ENCODE assay signal across 9 cellular contexts in the genomic region with DNA sequence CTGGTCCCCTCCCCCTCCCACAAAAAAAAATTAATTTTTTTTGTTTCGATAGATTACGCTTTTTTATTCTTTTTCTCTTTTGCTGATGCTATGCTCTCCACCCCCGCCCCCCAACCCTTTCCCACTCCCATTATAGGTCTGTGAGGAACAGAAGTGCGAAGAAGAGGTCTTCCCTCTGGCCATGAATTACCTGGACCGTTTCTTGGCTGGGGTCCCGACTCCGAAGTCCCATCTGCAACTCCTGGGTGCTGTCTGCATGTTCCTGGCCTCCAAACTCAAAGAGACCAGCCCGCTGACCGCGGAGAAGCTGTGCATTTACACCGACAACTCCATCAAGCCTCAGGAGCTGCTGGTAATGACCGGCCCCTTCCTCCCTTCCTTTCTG. TPM values are rescaled to one million over a fixed set of nuclear protein-coding genes. Genes with fewer than 3 reads are reported as not detected.
DNase-seq lines count a peak whose midpoint lies in the region; ATAC-seq and TF ChIP-seq lines count a peak whose summit lies in the region.
"Had no signal": no experiment of that assay in that cellular context is flagged by ENCODE, and none has a peak within 500 bp of the region (broad histone marks: within the 10 kb centered on the region; RNA-seq: fewer than 3 reads in every experiment).

No MANE protein-coding gene starts in this region.

- H3K79me2 ChIP-seq in ACC112 (ENCODE audit: control insufficient read depth, insufficient read depth, low read length, unreplicated experiment) (peaks cover 19% of the 10 kb centered on the region), KMS-11 (ENCODE audit: insufficient read depth, low read depth) (peaks cover 66% of the 10 kb centered on the region)

- no peak for ATAC-seq in effector memory CD8-positive, alpha-beta T cell (replicated peaks)
- no peak for ATAC-seq in natural killer cell treated with Interleukin-12 subunit alpha and Interleukin-12 subunit beta and Interleukin-15 and Interleukin-18, amount 100 ng/mL, for 72 hours
- ATAC-seq in GM18520 (IDR thresholded peaks at IDR 0.05; ENCODE audit: unreplicated experiment) = no peak
- no peak for ATAC-seq in GM18511 (IDR thresholded peaks at IDR 0.05; ENCODE audit: unreplicated experiment)

- H4K20me1 ChIP-seq in KMS-11 (ENCODE audit: insufficient read depth) = peaks cover 31% of the 10 kb centered on the region

- H3K4me2 ChIP-seq in KMS-11 = peak overlapping the region; percentile 93

- H2AFZ ChIP-seq in ACC112 (ENCODE audit: low read length, unreplicated experiment) (no peak overlapping the region), KMS-11 (ENCODE audit: low read depth) (no peak overlapping the region)

- peaks cover 46 to 56% of the 10 kb centered on the region in 2 donors for H3K4me1 Mint-ChIP-seq in effector memory CD8-positive, alpha-beta T cell (ENCODE audit: low read depth in 2 of 2)
- peaks cover 47 to 60% of the 10 kb centered on the region in 2 donors for H3K4me1 Mint-ChIP-seq in natural killer cell treated with Interleukin-12 subunit alpha and Interleukin-12 subunit beta and Interleukin-15 and Interleukin-18, amount 100 ng/mL, for 72 hours (ENCODE audit: low read depth in 2 of 2)

- H3K9me3 Mint-ChIP-seq in effector memory CD8-positive, alpha-beta T cell = no peaks in the 10 kb centered on the region
- no peaks in the 10 kb centered on the region for H3K9me3 Mint-ChIP-seq in natural killer cell treated with Interleukin-12 subunit alpha and Interleukin-12 subunit beta and Interleukin-15 and Interleukin-18, amount 100 ng/mL, for 72 hours

- peaks cover 32% of the 10 kb centered on the region for H3K4me1 ChIP-seq in ACC112 (ENCODE audit: control insufficient read depth, insufficient read depth, low read length, unreplicated experiment)
- H3K4me1 ChIP-seq in KMS-11 (ENCODE audit: low read depth, poor library complexity, severe bottlenecking) = peaks cover 29% of the 10 kb centered on the region

- H3K36me3 Mint-ChIP-seq in effector memory CD8-positive, alpha-beta T cell (ENCODE audit: insufficient read depth) = peaks cover 80% of the 10 kb centered on the region
- peaks cover 56% of the 10 kb centered on the region for H3K36me3 Mint-ChIP-seq in natural killer cell treated with Interleukin-12 subunit alpha and Interleukin-12 subunit beta and Interleukin-15 and Interleukin-18, amount 100 ng/mL, for 72 hours

- H3K27me3 Mint-ChIP-seq in effector memory CD8-positive, alpha-beta T cell = no peaks in the 10 kb centered on the region
- H3K27me3 Mint-ChIP-seq in natural killer cell treated with Interleukin-12 subunit alpha and Interleukin-12 subunit beta and Interleukin-15 and Interleukin-18, amount 100 ng/mL, for 72 hours = no peaks in the 10 kb centered on the region

- H3K27me3 ChIP-seq in ACC112 (ENCODE audit: insufficient read depth, low read length) = peaks cover 8% of the 10 kb centered on the region
- no peaks in the 10 kb centered on the region for H3K27me3 ChIP-seq in KMS-11 (ENCODE audit: insufficient read depth, low read depth)

- peak overlapping the region; percentile 98 for H3K4me3 ChIP-seq in ACC112 (ENCODE audit: low read depth, low read length)
- no peak overlapping the region for H3K4me3 ChIP-seq in KMS-11 (IDR thresholded peaks at IDR 0.05; ENCODE audit: insufficient read depth, low read depth, low read length)

- H3K27ac Mint-ChIP-seq in effector memory CD8-positive, alpha-beta T cell = peak overlapping the region; percentile 98 to 99
- H3K27ac Mint-ChIP-seq in natural killer cell treated with Interleukin-12 subunit alpha and Interleukin-12 subunit beta and Interleukin-15 and Interleukin-18, amount 100 ng/mL, for 72 hours = peak overlapping the region; percentile 93 to 94

- DNase-seq in effector memory CD8-positive, alpha-beta T cell = no peak
- no peak for DNase-seq in natural killer cell treated with Interleukin-12 subunit alpha and Interleukin-12 subunit beta and Interleukin-15 and Interleukin-18, amount 100 ng/mL, for 72 hours (ENCODE audit: low spot score)
- DNase-seq in NCI-H510A (lab: John Stamatoyannopoulos, UW) = no peak
- no peak for DNase-seq in NAMALWA (ENCODE audit: low spot score)
- DNase-seq: DMS79 had no signal

- peak overlapping the region; percentile 96 to 99 for H3K4me3 Mint-ChIP-seq in effector memory CD8-positive, alpha-beta T cell
- peak overlapping the region; percentile 99 for H3K4me3 Mint-ChIP-seq in natural killer cell treated with Interleukin-12 subunit alpha and Interleukin-12 subunit beta and Interleukin-15 and Interleukin-18, amount 100 ng/mL, for 72 hours

- peaks cover 8% of the 10 kb centered on the region; the same call in 1 of the 2 replicates for H3K36me3 ChIP-seq in ACC112 (ENCODE audit: insufficient read depth, low read length)
- peaks cover 23% of the 10 kb centered on the region; the same call in 1 of the 2 replicates for H3K36me3 ChIP-seq in KMS-11 (ENCODE audit: insufficient read depth)

- no peak for TF ChIP-seq CTCF in KMS-11 (conservative IDR thresholded peaks at IDR 0.05; ENCODE audit: low read depth, low read length)

- H3K9ac ChIP-seq in KMS-11 = peak overlapping the region; percentile 99

- H3K27ac ChIP-seq in ACC112 (ENCODE audit: low read depth, low read length) = no peak overlapping the region
- peak overlapping the region; percentile 96 for H3K27ac ChIP-seq in KMS-11

RNA-seq across cellular contexts. Expression of a gene that starts 2.3 kb away (rescaled TPM):
- total RNA-seq in natural killer cell treated with Interleukin-12 subunit alpha and Interleukin-12 subunit beta and Interleukin-15 and Interleukin-18, amount 100 ng/mL, for 72 hours = 1,000 to 10,000 TPM in 1 of 2 donors, 100 to 1,000 TPM in 1; 942 to 1,190 TPM

RNA-seq across cellular contexts. Expression of a gene that starts 45.2 kb away (rescaled TPM):
- total RNA-seq in natural killer cell treated with Interleukin-12 subunit alpha and Interleukin-12 subunit beta and Interleukin-15 and Interleukin-18, amount 100 ng/mL, for 72 hours = 10 to 100 TPM in 1 of 2 donors, 1 to 10 TPM in 1; 7.4 to 10.2 TPM
